ENCODE assay signal across 9 cellular contexts in genomic region chr17:30278032-30278431, GRCh38. TPM values are rescaled to one million over a fixed set of nuclear protein-coding genes. Genes with fewer than 3 reads are reported as not detected.
DNase-seq lines count a peak whose midpoint lies in the region; ATAC-seq, FAIRE-seq and TF ChIP-seq lines count a peak whose summit lies in the region.
"Had no signal": no experiment of that assay in that cellular context is flagged by ENCODE, and none has a peak within 500 bp of the region (broad histone marks: within the 10 kb centered on the region; RNA-seq: fewer than 3 reads in every experiment).

No MANE protein-coding gene starts in this region.

- H3K4me1 ChIP-seq in vagina, result no peaks in the 10 kb centered on the region

- ATAC-seq in HG02938 (IDR thresholded peaks at IDR 0.05; ENCODE audit: unreplicated experiment), result no peak
- no peak for ATAC-seq in stimulated activated naive CD8-positive, alpha-beta T cell treated with anti-CD3 and anti-CD28 coated beads, Interleukin-15, Interleukin-2, amounts not matched to agents 100 U/mL and 50 U/mL, for 24 hours

- no peaks in the 10 kb centered on the region for H3K27me3 ChIP-seq in vagina

- TF ChIP-seq CTCF in vagina (IDR thresholded peaks at IDR 0.05), result peak in 1 of 3 experiments; percentile 16

- DNase-seq in AG20443 (ENCODE audit: low spot score), result peak; percentile 24
- peak; percentile 22 for DNase-seq in H4 (ENCODE audit: low spot score)
- DNase-seq in iPS-NIHi7 (ENCODE audit: extremely low spot score), result peak; percentile 20
- DNase-seq in vagina (ENCODE audit: extremely low spot score in 2 of 2), result no peak
- DNase-seq in stimulated activated naive CD8-positive, alpha-beta T cell treated with anti-CD3 and anti-CD28 coated beads, Interleukin-15, Interleukin-2, amounts not matched to agents 100 U/mL and 50 U/mL, for 24 hours, result no peak
- no peak for DNase-seq in frontal cortex (ENCODE audit: low spot score in 2 of 2)

- peaks cover 0 to 45% of the 10 kb centered on the region in 2 donors for H3K36me3 ChIP-seq in vagina

- no peak for TF ChIP-seq POLR2A in vagina (IDR thresholded peaks at IDR 0.05)

- H3K9me3 ChIP-seq in vagina, result no peaks in the 10 kb centered on the region

- H3K27ac ChIP-seq in vagina, result no peak overlapping the region

- H3K4me3 ChIP-seq in vagina, result no peak overlapping the region

- intact Hi-C loops in vagina (cut with DNase I), result no loop called here

- peak; percentile 89 for FAIRE-seq in TTC549 (lab: Jason Lieb, UNC)
- FAIRE-seq in frontal cortex (lab: Jason Lieb, UNC), result no peak
- FAIRE-seq: colon had no signal

RNA-seq across cellular contexts. Expression of gene BLMH, which starts 13.7 kb away (rescaled TPM):
- total RNA-seq in H4 (2014; rRNA removed; shearing (Covaris generic)), result 32.9 and 48.8 TPM in 2 replicates
- total RNA-seq in vagina, result 44.2 TPM
- 48.5 TPM for total RNA-seq in frontal cortex

RNA-seq across cellular contexts. Expression of gene SLC6A4, which starts 42.5 kb away (rescaled TPM):
- not detected in 2 replicates for total RNA-seq in H4 (2014; rRNA removed; shearing (Covaris generic))
- total RNA-seq in vagina (0.98 TPM), frontal cortex (1.2 TPM)

RNA-seq across cellular contexts. Expression of gene TMIGD1, which starts 55.8 kb away (rescaled TPM):
- total RNA-seq in H4 (2014; rRNA removed; shearing (Covaris generic)), result not detected in 2 replicates
- not detected for total RNA-seq in vagina
- total RNA-seq in frontal cortex, result not detected

Comparison
In these comparisons a context has a peak if more than half of its experiments do, and no peak if none do; other contexts are left out.
1. DNase-seq: peak in AG20443 (single experiment), H4 (single experiment) and iPS-NIHi7 (single experiment); none in vagina (0 of 2), stimulated activated naive CD8-positive, alpha-beta T cell treated with anti-CD3 and anti-CD28 coated beads, Interleukin-15, Interleukin-2, amounts not matched to agents 100 U/mL and 50 U/mL, for 24 hours (single experiment) and frontal cortex (0 of 2).